ENCODE assay signal across 8 cellular contexts in the genomic region with DNA sequence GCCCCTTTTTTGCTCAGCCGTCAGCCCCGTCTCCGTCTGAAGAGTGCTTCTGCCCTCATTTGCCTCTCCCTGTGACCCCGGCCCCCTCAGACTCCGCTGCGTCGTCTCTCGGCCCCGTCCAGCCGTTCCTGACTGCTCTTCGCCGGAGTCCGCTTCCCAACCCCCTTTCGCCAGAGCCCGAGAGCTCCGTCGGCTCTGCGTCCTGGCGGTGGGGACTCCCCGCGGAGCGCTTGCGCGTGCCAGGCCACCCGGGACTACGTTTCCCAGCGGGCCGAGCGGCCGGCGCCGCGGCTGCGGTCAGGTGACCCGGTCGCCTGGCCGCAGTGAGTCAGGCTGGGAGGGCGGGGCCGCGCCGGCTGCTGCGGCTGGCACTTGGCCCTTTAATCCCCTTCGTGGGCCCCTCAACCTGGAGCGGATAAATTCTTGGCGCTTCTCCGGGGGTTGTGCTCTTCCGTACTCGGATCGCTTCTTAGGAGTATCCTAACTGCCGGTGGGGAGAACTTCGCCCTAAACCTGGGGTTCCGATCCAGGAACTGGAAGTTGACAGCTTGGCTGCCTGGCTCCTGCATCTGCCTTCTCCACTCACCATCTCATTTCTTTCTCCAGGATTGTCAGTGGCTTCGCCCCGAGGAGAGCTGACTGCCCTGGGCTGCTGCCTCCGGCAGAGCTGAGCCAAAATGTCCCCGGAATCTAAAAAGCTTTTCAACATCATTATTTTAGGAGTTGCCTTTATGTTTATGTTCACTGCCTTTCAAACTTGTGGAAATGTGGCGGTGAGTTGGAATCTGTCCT. TPM values are rescaled to one million over a fixed set of nuclear protein-coding genes. Genes with fewer than 3 reads are reported as not detected.
DNase-seq lines count a peak whose midpoint lies in the region; ATAC-seq and TF ChIP-seq lines count a peak whose summit lies in the region.

Gene MFSD11, plus strand, starts transcription at position 444 of the 792 bp plus-strand sequence. Its CDS starts 234 bp downstream, at position 678.

- H3K4me1 Mint-ChIP-seq in activated T-cell treated with anti-CD3 and anti-CD28 coated beads, Interleukin-2, amount 50 U/mL, for 4 hours (ENCODE audit: low read depth), result peaks cover 34% of the 10 kb centered on the region

- intact Hi-C loops in PC-9 (cut with micrococcal nuclease; ENCODE audit: unreplicated experiment), result loop anchor here (5.0 to 10.0 kb wide), 2 partner anchors 134 to 1577 kb away; no protein-coding TSS in a partner anchor

- H3K4me3 Mint-ChIP-seq in activated T-cell treated with anti-CD3 and anti-CD28 coated beads, Interleukin-2, amount 50 U/mL, for 4 hours, result peak within 1 kb of the TSS; percentile 88

- peak within 1 kb of the TSS; percentile 92 for H3K4me3 ChIP-seq in PC-9
- H3K4me3 ChIP-seq in esophagus (ENCODE audit: low read depth in 1 of 2, low read length in 2 of 2), result peak within 1 kb of the TSS; percentile 87 to 100
- peak within 1 kb of the TSS; percentile 89 to 97 for H3K4me3 ChIP-seq in mucosa of rectum (ENCODE audit: low read length in 2 of 2)

- peak within 1 kb of the TSS; percentile 95 for H3K4me2 ChIP-seq in PC-9

- no peaks in the 10 kb centered on the region for H3K9me2 ChIP-seq in PC-9 (ENCODE audit: insufficient read depth)

- H3K36me3 Mint-ChIP-seq in activated T-cell treated with anti-CD3 and anti-CD28 coated beads, Interleukin-2, amount 50 U/mL, for 4 hours (ENCODE audit: insufficient read depth), result peaks cover 40% of the 10 kb centered on the region

- ATAC-seq in GM21528 (IDR thresholded peaks at IDR 0.05; ENCODE audit: low FRiP score, unreplicated experiment), result peak; percentile 62
- peak; percentile 72 for ATAC-seq in activated T-cell treated with anti-CD3 and anti-CD28 coated beads, Interleukin-2, amount 50 U/mL, for 4 hours

- H3K4me1 ChIP-seq in PC-9 (replicated peaks; ENCODE audit: insufficient read depth), result peaks cover 28% of the 10 kb centered on the region
- H3K4me1 ChIP-seq in esophagus (ENCODE audit: control insufficient read depth in 2 of 2, insufficient read depth in 2 of 2, low read length in 1 of 2), result peaks cover 0 to 2% of the 10 kb centered on the region in 2 donors
- H3K4me1 ChIP-seq in mucosa of rectum (ENCODE audit: control insufficient read depth in 2 of 2, insufficient read depth in 2 of 2, low read length in 2 of 2), result peaks cover 28 to 35% of the 10 kb centered on the region in 2 donors

- peaks cover 65% of the 10 kb centered on the region for H3K79me2 ChIP-seq in PC-9 (ENCODE audit: low read depth)

- H2AFZ ChIP-seq in PC-9, result peak within 1 kb of the TSS; percentile 79

- TSS peak; percentile 52 for BruUV-seq in PC-9 (replicated peaks; lab: Mats Ljungman, UMichigan)

- H3K9me3 ChIP-seq in PC-9 (ENCODE audit: insufficient read depth, low read depth) (no peaks in the 10 kb centered on the region), esophagus (ENCODE audit: control insufficient read depth in 2 of 2, insufficient read depth in 1 of 2, low read depth in 1 of 2, low read length in 1 of 2) (no peaks in the 10 kb centered on the region), mucosa of rectum (ENCODE audit: control insufficient read depth in 2 of 2, low read length in 2 of 2) (no peaks in the 10 kb centered on the region)

- POLR2A ChIA-PET in PC-9 (lab: Charles Lee; ENCODE audit: unreplicated experiment), result interaction anchor here (0.5 to 0.6 kb wide), 3 partner anchors 42 to 517 kb away, joined by 3 to 4 read pairs (median 4); no protein-coding TSS in a partner anchor

- DNase-seq in DMS114 treated with DMSO at 0.1 percent for 48 hours (lab: John Stamatoyannopoulos, UW; ENCODE audit: unreplicated experiment), result peak; percentile 79
- peak; percentile 95 for DNase-seq in HuH-7.5 (ENCODE audit: low spot score)
- peak; percentile 75 to 93 for DNase-seq in PC-9
- DNase-seq in activated T-cell treated with anti-CD3 and anti-CD28 coated beads, Interleukin-2, amount 50 U/mL, for 4 hours, result peak; percentile 88
- DNase-seq in stimulated activated CD8-positive, alpha-beta memory T cell treated with anti-CD3 and anti-CD28 coated beads, Interleukin-4, amount 100 ng/mL, for 4 hours (ENCODE audit: low read depth in 2 of 2, low spot score in 1 of 2), result peak; percentile 64 to 84

- peak within 1 kb of the TSS; percentile 90 for H3K27ac ChIP-seq in PC-9
- H3K27ac ChIP-seq in esophagus (ENCODE audit: low read depth in 2 of 2, low read length in 1 of 2), result peak within 1 kb of the TSS; percentile 100
- H3K27ac ChIP-seq in mucosa of rectum (ENCODE audit: low read depth in 2 of 2, low read length in 2 of 2), result peak within 1 kb of the TSS; percentile 100

- no peaks in the 10 kb centered on the region for H3K27me3 ChIP-seq in PC-9 (ENCODE audit: insufficient read depth, low read depth)
- no peaks in the 10 kb centered on the region for H3K27me3 ChIP-seq in esophagus (ENCODE audit: control insufficient read depth in 1 of 2, insufficient read depth in 2 of 2, low read length in 2 of 2)
- no peaks in the 10 kb centered on the region for H3K27me3 ChIP-seq in mucosa of rectum (ENCODE audit: control insufficient read depth in 2 of 2, insufficient read depth in 2 of 2, low read length in 2 of 2)

- WGBS in esophagus, 2 donors, result 0% methylated on average over 55 to 57 of the region's 57 CpGs

- CTCF ChIA-PET in PC-9 (lab: Charles Lee), result interaction anchor here (0.7 kb wide), 1 partner anchor 67 kb away, joined by 3 read pairs; no protein-coding TSS in a partner anchor

- H4K20me1 ChIP-seq in PC-9 (ENCODE audit: insufficient read depth), result peaks cover 32% of the 10 kb centered on the region

- H3F3A ChIP-seq in PC-9 (ENCODE audit: insufficient read depth, low read depth), result peaks cover 37% of the 10 kb centered on the region

- no peak for TF ChIP-seq CTCF in PC-9 (conservative IDR thresholded peaks at IDR 0.05)

- H3K27me3 Mint-ChIP-seq in activated T-cell treated with anti-CD3 and anti-CD28 coated beads, Interleukin-2, amount 50 U/mL, for 4 hours (ENCODE audit: low read depth), result no peaks in the 10 kb centered on the region

- H3K9me3 Mint-ChIP-seq in activated T-cell treated with anti-CD3 and anti-CD28 coated beads, Interleukin-2, amount 50 U/mL, for 4 hours, result no peaks in the 10 kb centered on the region

- H3K36me3 ChIP-seq in PC-9 (ENCODE audit: low read depth), result peaks cover 41% of the 10 kb centered on the region
- H3K36me3 ChIP-seq in esophagus (ENCODE audit: control insufficient read depth in 2 of 2, insufficient read depth in 2 of 2, low read length in 1 of 2), result peaks cover 0 to 9% of the 10 kb centered on the region in 2 donors
- peaks cover 35 to 37% of the 10 kb centered on the region in 2 donors for H3K36me3 ChIP-seq in mucosa of rectum (ENCODE audit: control insufficient read depth in 2 of 2, insufficient read depth in 2 of 2, low read length in 2 of 2)

- peak within 1 kb of the TSS; percentile 98 to 100 for H3K9ac ChIP-seq in mucosa of rectum (ENCODE audit: low read depth in 1 of 2, low read length in 2 of 2)

RNA-seq across cellular contexts. Expression of gene MFSD11, which starts in this region (rescaled TPM):
- 43.8 and 47.3 TPM in 2 replicates for total RNA-seq in PC-9 (2021)
- 10 to 100 TPM; 14.6 to 16.6 (median 15.1) TPM for total RNA-seq in activated T-cell treated with anti-CD3 and anti-CD28 coated beads, Interleukin-2, amount 50 U/mL, for 4 hours
- 10 to 100 TPM; 11.3 to 15.4 TPM for polyA plus RNA-seq in esophagus

Comparison
In these comparisons a context has a peak if more than half of its experiments do, and no peak if none do; other contexts are left out.
1. Peak in every context shown above with its lines: DNase-seq, ATAC-seq, H3K4me3 ChIP-seq and H3K27ac ChIP-seq.